ENCODE assay signal across 8 cellular contexts in the genomic region with DNA sequence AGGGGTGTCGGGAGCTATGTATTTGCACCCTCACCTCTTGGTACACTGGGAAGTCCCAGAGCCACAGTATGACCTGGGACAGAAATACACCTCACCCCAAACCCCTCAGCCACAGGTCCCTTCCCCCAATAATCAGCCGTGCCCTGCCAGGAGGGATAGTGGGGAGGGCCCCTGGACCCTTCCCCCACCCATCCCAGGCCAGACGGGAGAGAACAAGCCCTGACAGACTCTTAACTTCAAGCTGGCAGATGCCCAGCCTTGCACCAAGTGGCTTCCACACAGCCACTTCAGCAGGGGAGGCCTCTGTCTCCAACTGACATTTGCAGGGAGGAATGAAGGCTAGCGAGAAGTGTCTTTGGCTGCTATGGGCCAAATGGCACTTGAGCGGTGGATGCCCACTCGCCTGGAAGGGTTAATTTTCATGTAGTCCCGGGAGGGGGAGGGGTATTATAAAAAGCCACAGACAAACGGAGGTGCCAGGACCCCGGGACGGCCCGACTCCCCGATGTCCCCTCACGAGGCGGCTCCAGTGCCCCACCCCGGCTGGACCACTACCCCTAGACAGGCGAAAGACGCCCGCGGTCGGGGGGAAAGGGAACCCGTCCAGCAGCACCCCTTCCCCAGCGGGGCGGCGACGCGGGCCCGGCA. TPM values are rescaled to one million over a fixed set of nuclear protein-coding genes. Genes with fewer than 3 reads are reported as not detected.
DNase-seq lines count a peak whose midpoint lies in the region; ATAC-seq and TF ChIP-seq lines count a peak whose summit lies in the region.

No MANE protein-coding gene starts in this region.

- peaks cover 46% of the 10 kb centered on the region for H3K27me3 Mint-ChIP-seq in activated T-helper 2 cell treated with anti-CD3 and anti-CD28 coated beads, Interferon-gamma antibody, Interleukin-2, Interleukin-4, amounts not matched to agents 10 μg/mL and 5 μg/mL and 100 μg/mL, durations not matched to agents 14 hours and 24 hours and 36 hours (ENCODE audit: low read depth)

- no peak for ATAC-seq in HG03108 (IDR thresholded peaks at IDR 0.05; ENCODE audit: unreplicated experiment)

- H3K4me3 Mint-ChIP-seq in activated T-helper 2 cell treated with anti-CD3 and anti-CD28 coated beads, Interferon-gamma antibody, Interleukin-2, Interleukin-4, amounts not matched to agents 10 μg/mL and 5 μg/mL and 100 μg/mL, durations not matched to agents 14 hours and 24 hours and 36 hours (ENCODE audit: low read depth): peak overlapping the region; percentile 55

- no peaks in the 10 kb centered on the region for H3K36me3 Mint-ChIP-seq in activated T-helper 2 cell treated with anti-CD3 and anti-CD28 coated beads, Interferon-gamma antibody, Interleukin-2, Interleukin-4, amounts not matched to agents 10 μg/mL and 5 μg/mL and 100 μg/mL, durations not matched to agents 14 hours and 24 hours and 36 hours (ENCODE audit: low read depth)

- no peaks in the 10 kb centered on the region for H3K27me3 ChIP-seq in right atrium auricular region
- no peaks in the 10 kb centered on the region for H3K27me3 ChIP-seq in sigmoid colon

- WGBS in sigmoid colon, 2 donors: 9 to 17% methylated on average over 27 of the region's 27 CpGs

- peaks cover 0 to 37% of the 10 kb centered on the region in 2 donors for H3K4me1 ChIP-seq in right atrium auricular region
- H3K4me1 ChIP-seq in sigmoid colon: peaks cover 0 to 59% (median 46%) of the 10 kb centered on the region in 4 donors

- peak overlapping the region; percentile 94 for H3K27ac ChIP-seq in right atrium auricular region
- H3K27ac ChIP-seq in sigmoid colon: peak overlapping the region; percentile 86 to 95 (median 93)

- no peaks in the 10 kb centered on the region for H3K9me3 Mint-ChIP-seq in activated T-helper 2 cell treated with anti-CD3 and anti-CD28 coated beads, Interferon-gamma antibody, Interleukin-2, Interleukin-4, amounts not matched to agents 10 μg/mL and 5 μg/mL and 100 μg/mL, durations not matched to agents 14 hours and 24 hours and 36 hours

- intact Hi-C loops in activated T-helper 2 cell treated with anti-CD3 and anti-CD28 coated beads, Interferon-gamma antibody, Interleukin-2, Interleukin-4, amounts not matched to agents 10 μg/mL and 5 μg/mL and 100 μg/mL, durations not matched to agents 14 hours and 24 hours and 36 hours (cut with micrococcal nuclease): no loop called here
- intact Hi-C loops in sigmoid colon (cut with DNase I): loop anchor here (5.0 kb wide), 1 partner anchor 50 kb away; a partner anchor contains a TSS

- TF ChIP-seq EP300 in sigmoid colon (IDR thresholded peaks at IDR 0.05): no peak

- H3K36me3 ChIP-seq in right atrium auricular region (no peaks in the 10 kb centered on the region), sigmoid colon (no peaks in the 10 kb centered on the region)

- no peak for TF ChIP-seq CTCF in right atrium auricular region (IDR thresholded peaks at IDR 0.05)
- no peak for TF ChIP-seq CTCF in sigmoid colon (IDR thresholded peaks at IDR 0.05)

- H3K9me3 ChIP-seq in right atrium auricular region: no peaks in the 10 kb centered on the region
- H3K9me3 ChIP-seq in sigmoid colon: no peaks in the 10 kb centered on the region

- peak; percentile 21 for DNase-seq in NCI-H748 (lab: John Stamatoyannopoulos, UW; ENCODE audit: unreplicated experiment)
- no peak for DNase-seq in NCI-H748 treated with DMSO at 0.1 percent for 48 hours (lab: John Stamatoyannopoulos, UW)
- no peak for DNase-seq in activated T-helper 2 cell treated with anti-CD3 and anti-CD28 coated beads, Interferon-gamma antibody, Interleukin-2, Interleukin-4, amounts not matched to agents 10 μg/mL and 5 μg/mL and 100 μg/mL, durations not matched to agents 14 hours and 24 hours and 36 hours (ENCODE audit: low spot score)
- no peak for DNase-seq in right atrium auricular region (ENCODE audit: low spot score)
- DNase-seq in sigmoid colon: peak; percentile 74
- DNase-seq in stimulated activated CD4-positive, alpha-beta T cell treated with anti-CD3 and anti-CD28 coated beads, Interleukin-2, amount 100 ng/mL, for 48 hours: no peak
- no peak for DNase-seq in MV-4-11 (lab: John Stamatoyannopoulos, UW)

- H3K4me3 ChIP-seq in right atrium auricular region: peak overlapping the region; percentile 56 to 73
- peak overlapping the region; percentile 60 to 87 (median 74) for H3K4me3 ChIP-seq in sigmoid colon

- H3K27ac Mint-ChIP-seq in activated T-helper 2 cell treated with anti-CD3 and anti-CD28 coated beads, Interferon-gamma antibody, Interleukin-2, Interleukin-4, amounts not matched to agents 10 μg/mL and 5 μg/mL and 100 μg/mL, durations not matched to agents 14 hours and 24 hours and 36 hours: peak overlapping the region; percentile 8

- TF ChIP-seq POLR2A in sigmoid colon (IDR thresholded peaks at IDR 0.05): no peak

- peaks cover 9% of the 10 kb centered on the region for H3K4me1 Mint-ChIP-seq in activated T-helper 2 cell treated with anti-CD3 and anti-CD28 coated beads, Interferon-gamma antibody, Interleukin-2, Interleukin-4, amounts not matched to agents 10 μg/mL and 5 μg/mL and 100 μg/mL, durations not matched to agents 14 hours and 24 hours and 36 hours (ENCODE audit: low read depth)

RNA-seq across cellular contexts. Expression of a gene that starts 0.5 kb away (rescaled TPM):
- not detected in 2 replicates for total RNA-seq in activated T-helper 2 cell treated with anti-CD3 and anti-CD28 coated beads, Interferon-gamma antibody, Interleukin-2, Interleukin-4, amounts not matched to agents 10 μg/mL and 5 μg/mL and 100 μg/mL, durations not matched to agents 14 hours and 24 hours and 36 hours
- 10 to 100 TPM; 19.0 to 32.8 TPM for total RNA-seq in right atrium auricular region
- total RNA-seq in sigmoid colon: 10 to 100 TPM; 22.5 to 87.5 (median 33.8) TPM
- polyA plus RNA-seq in sigmoid colon: 10 to 100 TPM in 1 of 3 donors, 1 to 10 TPM in 2; 6.9 to 12.7 (median 9.6) TPM

RNA-seq across cellular contexts. Expression of a gene that starts 51.1 kb away (rescaled TPM):
- total RNA-seq in activated T-helper 2 cell treated with anti-CD3 and anti-CD28 coated beads, Interferon-gamma antibody, Interleukin-2, Interleukin-4, amounts not matched to agents 10 μg/mL and 5 μg/mL and 100 μg/mL, durations not matched to agents 14 hours and 24 hours and 36 hours: 325 TPM in 2 replicates
- total RNA-seq in right atrium auricular region: 10 to 100 TPM; 62.5 to 65.7 TPM
- 100 to 1,000 TPM in 3 of 4 donors, 10 to 100 TPM in 1; 91.8 to 118 (median 108) TPM for total RNA-seq in sigmoid colon
- polyA plus RNA-seq in sigmoid colon: 10 to 100 TPM; 54.1 to 81.1 (median 59.9) TPM

RNA-seq across cellular contexts. Expression of a gene that starts 51.7 kb away (rescaled TPM):
- 48.0 and 49.8 TPM in 2 replicates for total RNA-seq in activated T-helper 2 cell treated with anti-CD3 and anti-CD28 coated beads, Interferon-gamma antibody, Interleukin-2, Interleukin-4, amounts not matched to agents 10 μg/mL and 5 μg/mL and 100 μg/mL, durations not matched to agents 14 hours and 24 hours and 36 hours
- 10 to 100 TPM; 23.9 to 34.4 TPM for total RNA-seq in right atrium auricular region
- 10 to 100 TPM; 19.9 to 40.3 (median 36.8) TPM for total RNA-seq in sigmoid colon
- polyA plus RNA-seq in sigmoid colon: 10 to 100 TPM; 51.9 to 97.3 (median 89.5) TPM

Comparison
In these comparisons a context has a peak if more than half of its experiments do, and no peak if none do; other contexts are left out.
1. DNase-seq: peak in NCI-H748 (single experiment) and sigmoid colon (single experiment); none in NCI-H748 treated with DMSO at 0.1 percent for 48 hours (single experiment), activated T-helper 2 cell treated with anti-CD3 and anti-CD28 coated beads, Interferon-gamma antibody, Interleukin-2, Interleukin-4, amounts not matched to agents 10 μg/mL and 5 μg/mL and 100 μg/mL, durations not matched to agents 14 hours and 24 hours and 36 hours (single experiment), right atrium auricular region (single experiment), stimulated activated CD4-positive, alpha-beta T cell treated with anti-CD3 and anti-CD28 coated beads, Interleukin-2, amount 100 ng/mL, for 48 hours (0 of 2) and MV-4-11 (single experiment).
2. RNA of a gene that starts 0.5 kb away (total RNA-seq): 22.5 to 87.5 TPM in sigmoid colon and 19.0 to 32.8 TPM in right atrium auricular region; not detected in activated T-helper 2 cell treated with anti-CD3 and anti-CD28 coated beads, Interferon-gamma antibody, Interleukin-2, Interleukin-4, amounts not matched to agents 10 μg/mL and 5 μg/mL and 100 μg/mL, durations not matched to agents 14 hours and 24 hours and 36 hours; every median in the first group is over 10 times any median in the second.